Comparison of ENCODE assay signal across 10 cellular contexts in genomic region chr7:150567168-150567567, GRCh38. TPM values are rescaled to one million over a fixed set of nuclear protein-coding genes. Genes with fewer than 3 reads are reported as not detected.
DNase-seq lines count a peak whose midpoint lies in the region; ATAC-seq and TF ChIP-seq lines count a peak whose summit lies in the region.
"Had no signal": no experiment of that assay in that cellular context is flagged by ENCODE, and none has a peak within 500 bp of the region (broad histone marks: within the 10 kb centered on the region; RNA-seq: fewer than 3 reads in every experiment).

TSS of gene GIMAP4 (plus strand) at chr7:150567390. CDS start at chr7:150569902, 2,512 bp downstream.

- peaks cover 50% of the 10 kb centered on the region for H3K36me3 Mint-ChIP-seq in CD4-positive, CD25-positive, alpha-beta regulatory T cell

- H3K4me1 ChIP-seq in CD4-positive, CD25-positive, alpha-beta regulatory T cell (ENCODE audit: control insufficient read depth, insufficient read depth, low read length, poor library complexity, severe bottlenecking), result peaks cover 39% of the 10 kb centered on the region
- H3K4me1 ChIP-seq in esophagus squamous epithelium (peaks cover 0 to 10% (median 0%) of the 10 kb centered on the region in 3 donors), ovary (ENCODE audit: insufficient read depth) (no peaks in the 10 kb centered on the region)

- intact Hi-C loops in T-helper 2 cell treated with Interferon-gamma antibody and Interleukin-4, amounts not matched to agents 100 ng/mL and 5 ng/mL, for 36 hours (cut with micrococcal nuclease), result loop anchor here (2.0 to 5.0 kb wide), 3 partner anchors 65 to 170 kb away; partner anchors contain the start of genes GIMAP5, GIMAP6 and GIMAP8
- intact Hi-C loops in esophagus squamous epithelium (cut with DNase I), result no loop called here
- intact Hi-C loops in ovary (cut with DNase I), result loop anchor here in 1 of 4 donors (5.0 kb wide), 1 partner anchor 1000 kb away; no protein-coding TSS in a partner anchor

- peak within 1 kb of the TSS; percentile 94 to 100 (median 96) for H3K27ac Mint-ChIP-seq in CD4-positive, CD25-positive, alpha-beta regulatory T cell

- H3K36me3 ChIP-seq in CD4-positive, CD25-positive, alpha-beta regulatory T cell (ENCODE audit: control insufficient read depth, insufficient read depth, low read length), result peaks cover 25% of the 10 kb centered on the region
- H3K36me3 ChIP-seq in esophagus squamous epithelium (peaks cover 0 to 21% (median 0%) of the 10 kb centered on the region in 3 donors), ovary (no peaks in the 10 kb centered on the region)

- peaks cover 18 to 22% of the 10 kb centered on the region in 2 experiments for H3K9me3 ChIP-seq in CD4-positive, CD25-positive, alpha-beta regulatory T cell (ENCODE audit: control insufficient read depth in 2 of 2, low read length in 2 of 2)
- H3K9me3 ChIP-seq in esophagus squamous epithelium (peaks cover 0 to 14% (median 0%) of the 10 kb centered on the region in 3 donors), ovary (no peaks in the 10 kb centered on the region)

- peak in 1 of 4 donors; percentile 35 for TF ChIP-seq POLR2A in esophagus squamous epithelium (IDR thresholded peaks at IDR 0.05)
- TF ChIP-seq POLR2A in ovary (IDR thresholded peaks at IDR 0.05), result no peak

- peaks cover 0 to 26% (median 1%) of the 10 kb centered on the region in 7 donors for H3K9me3 Mint-ChIP-seq in CD4-positive, CD25-positive, alpha-beta regulatory T cell

- no peaks in the 10 kb centered on the region for H3K27me3 ChIP-seq in CD4-positive, CD25-positive, alpha-beta regulatory T cell (ENCODE audit: control insufficient read depth, insufficient read depth, low read length)
- H3K27me3 ChIP-seq in esophagus squamous epithelium (no peaks in the 10 kb centered on the region), ovary (no peaks in the 10 kb centered on the region)

- H3K27me3 Mint-ChIP-seq in CD4-positive, CD25-positive, alpha-beta regulatory T cell, result no peaks in the 10 kb centered on the region

- peak within 1 kb of the TSS; percentile 95 to 99 (median 98) for H3K4me3 Mint-ChIP-seq in CD4-positive, CD25-positive, alpha-beta regulatory T cell

- peak; percentile 41 to 52 for ATAC-seq in CD4-positive, CD25-positive, alpha-beta regulatory T cell (ENCODE audit: low read depth in 2 of 2)
- no peak for ATAC-seq in GM21576 (IDR thresholded peaks at IDR 0.05; ENCODE audit: unreplicated experiment)

- peak within 1 kb of the TSS; percentile 100 for H3K4me3 ChIP-seq in CD4-positive, CD25-positive, alpha-beta regulatory T cell (ENCODE audit: low read depth, low read length)
- H3K4me3 ChIP-seq in esophagus squamous epithelium (peak within 1 kb of the TSS; percentile 20 to 66 (median 44)), ovary (peak within 1 kb of the TSS; percentile 17)
- H3K4me3 ChIP-seq: smooth muscle cell had no signal

- WGBS in esophagus squamous epithelium, 2 donors, result 49 to 66% methylated on average over 6 to 9 of the region's 9 CpGs
- 57 to 75% (median 70%) methylated on average over 9 of the region's 9 CpGs for WGBS in ovary, 3 donors

- no peak for TF ChIP-seq EP300 in ovary (IDR thresholded peaks at IDR 0.05)

- peaks cover 15 to 84% (median 54%) of the 10 kb centered on the region in 4 donors for H3K4me1 Mint-ChIP-seq in CD4-positive, CD25-positive, alpha-beta regulatory T cell

- TF ChIP-seq CTCF in esophagus squamous epithelium (IDR thresholded peaks at IDR 0.05) (no peak), ovary (IDR thresholded peaks at IDR 0.05) (no peak)

- peak in 2 of 3 donors; percentile 25 to 63 for DNase-seq in CD4-positive, CD25-positive, alpha-beta regulatory T cell
- DNase-seq in esophagus squamous epithelium (lab: John Stamatoyannopoulos, UW) (no peak), ovary (no peak), NCI-H187 treated with DMSO at 0.1 percent for 48 hours (lab: John Stamatoyannopoulos, UW) (no peak)
- DNase-seq in activated effector memory CD4-positive, alpha-beta T cell treated with anti-CD3 and anti-CD28 coated beads, Interleukin-2, amount 50 U/mL, for 16 hours, result no peak
- no peak for DNase-seq in stimulated activated CD4-positive, alpha-beta T cell treated with anti-CD3 and anti-CD28 coated beads, Interleukin-15, amount 100 ng/mL, for 24 hours
- DNase-seq: Calu3 had no signal

- peak within 1 kb of the TSS; percentile 68 for H3K27ac ChIP-seq in CD4-positive, CD25-positive, alpha-beta regulatory T cell (ENCODE audit: insufficient read depth, low read length, poor library complexity, severe bottlenecking)
- H3K27ac ChIP-seq in esophagus squamous epithelium (peak within 1 kb of the TSS; percentile 58 to 87 (median 80)), ovary (no peak within 1 kb of the TSS)

RNA-seq across cellular contexts. Expression of gene GIMAP4, which starts in this region (rescaled TPM):
- 90.1 TPM for total RNA-seq in CD4-positive, CD25-positive, alpha-beta regulatory T cell
- polyA plus RNA-seq in CD4-positive, CD25-positive, alpha-beta regulatory T cell, result 100 to 1,000 TPM; 402 to 667 (median 490) TPM
- 198 TPM in 2 replicates for total RNA-seq in T-helper 2 cell treated with Interferon-gamma antibody and Interleukin-4, amounts not matched to agents 100 ng/mL and 5 ng/mL, for 36 hours
- 10 to 100 TPM in 2 of 4 donors, 1 to 10 TPM in 2; 2.1 to 23.7 (median 12.1) TPM for total RNA-seq in esophagus squamous epithelium
- 10 to 100 TPM in 3 of 7 donors, 1 to 10 TPM in 4; 5.4 to 18.8 (median 9.6) TPM for total RNA-seq in ovary
- polyA plus RNA-seq in ovary, result 10 to 100 TPM; 19.7 to 59.3 TPM
- total RNA-seq: Calu3, smooth muscle cell had no signal
- polyA plus RNA-seq: smooth muscle cell had no signal

Comparison
In these comparisons a context has a peak if more than half of its experiments do, and no peak if none do; other contexts are left out.
1. RNA of gene GIMAP4 (polyA plus RNA-seq): 402 to 667 TPM in CD4-positive, CD25-positive, alpha-beta regulatory T cell; 19.7 to 59.3 TPM in ovary; every median in the first group is over 4 times any median in the second.
2. DNase-seq: peak in CD4-positive, CD25-positive, alpha-beta regulatory T cell (2 of 3); none in esophagus squamous epithelium (single experiment), ovary (0 of 5), activated effector memory CD4-positive, alpha-beta T cell treated with anti-CD3 and anti-CD28 coated beads, Interleukin-2, amount 50 U/mL, for 16 hours (single experiment), stimulated activated CD4-positive, alpha-beta T cell treated with anti-CD3 and anti-CD28 coated beads, Interleukin-15, amount 100 ng/mL, for 24 hours (single experiment) and NCI-H187 treated with DMSO at 0.1 percent for 48 hours (single experiment).
3. H3K27ac ChIP-seq: peak in CD4-positive, CD25-positive, alpha-beta regulatory T cell (single experiment) and esophagus squamous epithelium (4 of 4); none in ovary (0 of 2).
4. H3K4me3 ChIP-seq: peak in every context shown above with its lines; median percentile 100 in CD4-positive, CD25-positive, alpha-beta regulatory T cell; 44 in esophagus squamous epithelium; 17 in ovary.